16 cellular contexts compared by ENCODE assay signal in genomic region chr3:16905704-16906103, GRCh38. TPM values are rescaled to one million over a fixed set of nuclear protein-coding genes. Genes with fewer than 3 reads are reported as not detected.
DNase-seq lines count a peak whose midpoint lies in the region; ATAC-seq and TF ChIP-seq lines count a peak whose summit lies in the region.
"Had no signal": no experiment of that assay in that cellular context is flagged by ENCODE, and none has a peak within 500 bp of the region (broad histone marks: within the 10 kb centered on the region; RNA-seq: fewer than 3 reads in every experiment).

No MANE protein-coding gene starts in this region.

- H3K4me1 ChIP-seq in heart right ventricle = peaks cover 5 to 98% (median 86%) of the 10 kb centered on the region in 9 donors
- H3K4me1 ChIP-seq in OCI-LY1 (ENCODE audit: insufficient read depth, low read length, severe bottlenecking) = peaks cover 92% of the 10 kb centered on the region
- H3K4me1 ChIP-seq in effector memory CD4-positive, alpha-beta T cell (ENCODE audit: control insufficient read depth, insufficient read depth, low read length, poor library complexity, severe bottlenecking) = peaks cover 86% of the 10 kb centered on the region
- H3K4me1 ChIP-seq in thymus (ENCODE audit: control insufficient read depth, insufficient read depth, low read length) = peaks cover 17% of the 10 kb centered on the region

- H3K9ac ChIP-seq in OCI-LY1 (ENCODE audit: low read length) = no peak overlapping the region
- H3K9ac ChIP-seq: BLaER1 treated with 17β-estradiol and CSF1 and Interleukin-3, amounts not matched to agents 10 nM and 100 nM had no signal

- no peak for ATAC-seq in heart right ventricle
- ATAC-seq: Panc1 had no signal

- H3K9me3 ChIP-seq in heart right ventricle (no peaks in the 10 kb centered on the region), OCI-LY1 (ENCODE audit: low read length) (no peaks in the 10 kb centered on the region), thymus (ENCODE audit: control insufficient read depth) (no peaks in the 10 kb centered on the region)
- H3K9me3 ChIP-seq in effector memory CD4-positive, alpha-beta T cell (ENCODE audit: control insufficient read depth, low read length) = no peaks in the 10 kb centered on the region
- H3K9me3 ChIP-seq: sigmoid colon, tibial artery had no signal

- H3K27ac ChIP-seq in heart right ventricle (peak overlapping the region in 7 of 10 donors; percentile 35 to 73 (median 51)), OCI-LY1 (ENCODE audit: low read depth, low read length, poor library complexity, severe bottlenecking) (peak overlapping the region; percentile 66), thymus (ENCODE audit: low read depth) (peak overlapping the region; percentile 3)
- peak overlapping the region; percentile 56 for H3K27ac ChIP-seq in effector memory CD4-positive, alpha-beta T cell (ENCODE audit: insufficient read depth, low read length, poor library complexity, severe bottlenecking)
- H3K27ac ChIP-seq: BLaER1 treated with 17β-estradiol and CSF1 and Interleukin-3, amounts not matched to agents 10 nM and 100 nM; sigmoid colon; tibial artery had no signal

- peaks cover 98% of the 10 kb centered on the region for H3K79me2 ChIP-seq in OCI-LY1 (ENCODE audit: insufficient read depth, low read length)

- H3K36me3 ChIP-seq in heart right ventricle (no peaks in the 10 kb centered on the region), OCI-LY1 (ENCODE audit: insufficient read depth, low read length) (0 out of 2 replicates have a peak, but pooled peaks cover 6% of the 10 kb centered on the region), thymus (ENCODE audit: control insufficient read depth, insufficient read depth) (no peaks in the 10 kb centered on the region)
- H3K36me3 ChIP-seq in effector memory CD4-positive, alpha-beta T cell (ENCODE audit: control insufficient read depth, insufficient read depth, low read length) = no peaks in the 10 kb centered on the region
- H3K36me3 ChIP-seq: sigmoid colon, tibial artery had no signal

- no peaks in the 10 kb centered on the region for H3F3A ChIP-seq in OCI-LY1 (ENCODE audit: insufficient read depth, low read length)

- H3K4me3 ChIP-seq in heart right ventricle (no peak overlapping the region), OCI-LY1 (ENCODE audit: low read depth, low read length, poor library complexity, severe bottlenecking) (no peak overlapping the region), thymus (ENCODE audit: low read length) (no peak overlapping the region)
- no peak overlapping the region for H3K4me3 ChIP-seq in effector memory CD4-positive, alpha-beta T cell (ENCODE audit: insufficient read depth, low read depth, low read length, poor library complexity, severe bottlenecking)
- H3K4me3 ChIP-seq: BLaER1 treated with 17β-estradiol and CSF1 and Interleukin-3, amounts not matched to agents 10 nM and 100 nM; sigmoid colon; tibial artery had no signal

- H4K20me1 ChIP-seq in OCI-LY1 (ENCODE audit: insufficient read depth, low read length) = no peaks in the 10 kb centered on the region

- H3K9me2 ChIP-seq in OCI-LY1 (ENCODE audit: low read depth, low read length) = no peaks in the 10 kb centered on the region

- no peak for DNase-seq in heart right ventricle
- no peak for DNase-seq in cardiac septum (ENCODE audit: low spot score)
- no peak for DNase-seq in effector memory CD4-positive, alpha-beta T cell
- no peak for DNase-seq in NCI-H128 (lab: John Stamatoyannopoulos, UW; ENCODE audit: unreplicated experiment)
- no peak for DNase-seq in DMS53 (lab: John Stamatoyannopoulos, UW)
- DNase-seq: activated gamma-delta T cell treated with Interleukin-2 at 50 U/mL for 16 hours, DND-41, MM.1S, NCI-H2081 treated with DMSO at 0.1 percent for 48 hours, occipital lobe, sigmoid colon, tibial artery had no signal

- H2AFZ ChIP-seq in OCI-LY1 (ENCODE audit: low read length) = no peak overlapping the region

- intact Hi-C loops in heart right ventricle (cut with DNase I) (loop anchor here in 1 of 10 donors (10.0 kb wide), 1 partner anchor 119 kb away; no protein-coding TSS in a partner anchor), cardiac septum (cut with DNase I) (no loop called here)

- WGBS in heart right ventricle, 2 donors = 52 to 84% methylated on average over 1 of the region's 1 CpG
- WGBS in thymus = 98% methylated on average over 1 of the region's 1 CpG

- H3K27me3 ChIP-seq in heart right ventricle = no peaks in the 10 kb centered on the region
- no peaks in the 10 kb centered on the region for H3K27me3 ChIP-seq in OCI-LY1 (ENCODE audit: insufficient read depth, low read length)
- no peaks in the 10 kb centered on the region for H3K27me3 ChIP-seq in effector memory CD4-positive, alpha-beta T cell (replicated peaks; ENCODE audit: control insufficient read depth, insufficient read depth, low read length, poor library complexity, severe bottlenecking)
- H3K27me3 ChIP-seq in thymus (ENCODE audit: control insufficient read depth, insufficient read depth) = no peaks in the 10 kb centered on the region
- H3K27me3 ChIP-seq: BLaER1 treated with 17β-estradiol and CSF1 and Interleukin-3, amounts not matched to agents 10 nM and 100 nM; sigmoid colon; tibial artery had no signal

- H3K4me2 ChIP-seq in OCI-LY1 (ENCODE audit: low read length) = 0 out of 2 replicates have a peak overlapping the region, but pooled peaks have one; percentile 21

- TF ChIP-seq CTCF in heart right ventricle (IDR thresholded peaks at IDR 0.05) (no peak), OCI-LY1 (IDR thresholded peaks at IDR 0.05; ENCODE audit: low read length) (no peak)

RNA-seq across cellular contexts. Expression of gene PLCL2, which starts 20.9 kb away (rescaled TPM):
- total RNA-seq in heart right ventricle (10 to 100 TPM; 35.5 to 79.8 (median 57.0) TPM), cardiac septum (27.0 TPM)
- polyA plus RNA-seq in heart right ventricle (10 to 100 TPM in 1 of 2 donors, 1 to 10 TPM in 1; 8.7 to 12.8 TPM), thymus (7.0 TPM)

Comparison
In these comparisons a context has a peak if more than half of its experiments do, and no peak if none do; other contexts are left out.
1. H3K27ac ChIP-seq: peak in every context shown above with its lines; median percentile 66 in OCI-LY1; 56 in effector memory CD4-positive, alpha-beta T cell; 51 in heart right ventricle; 3 in thymus.